In the genomic region with DNA sequence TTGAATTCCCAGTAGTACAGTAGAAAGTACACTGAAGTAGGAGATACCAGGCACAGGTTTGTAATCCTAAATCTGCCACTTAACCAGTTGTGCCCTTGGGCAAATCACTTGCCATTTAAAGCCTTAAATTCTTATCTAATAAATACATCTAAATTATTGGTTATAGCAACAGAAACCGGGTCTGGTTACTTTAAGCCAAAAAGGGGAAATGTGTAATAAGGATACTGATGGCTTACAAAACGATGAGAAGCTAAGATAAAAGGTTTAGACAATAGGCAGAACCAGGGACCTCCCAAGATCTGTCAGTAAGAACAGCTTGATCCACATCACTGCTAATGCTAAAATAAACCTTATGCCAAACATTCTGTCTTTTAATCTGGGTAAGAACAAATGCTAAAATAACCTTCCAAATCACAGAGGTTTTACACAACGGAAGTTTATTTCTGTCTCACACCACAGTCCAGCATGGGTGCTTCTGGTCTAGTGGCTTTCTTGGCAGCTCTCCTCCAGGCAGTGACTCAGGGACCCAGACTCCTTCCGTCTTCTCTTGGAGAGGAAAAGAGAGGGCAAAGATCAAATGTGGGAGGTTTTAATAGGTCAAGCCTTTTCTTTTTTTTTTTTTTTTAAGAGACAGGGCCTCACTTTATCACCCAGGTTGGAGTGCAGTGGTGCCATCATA, we compare ENCODE assay signal across 12 cellular contexts.
A peak's percentile ranks its signal among the peaks of the same experiment; 100 is the strongest.
DNase-seq lines count a peak whose midpoint lies in the region; ATAC-seq and TF ChIP-seq lines count a peak whose summit lies in the region.
"Had no signal": no experiment of that assay in that cellular context is flagged by ENCODE, and none has a peak within 500 bp of the region (broad histone marks: within the 10 kb centered on the region; RNA-seq: fewer than 3 reads in every experiment).

No MANE protein-coding gene starts in this region.

- ATAC-seq in GM21367 (IDR thresholded peaks at IDR 0.05; ENCODE audit: unreplicated experiment), result no peak
- ATAC-seq: activated CD8-positive, alpha-beta T cell treated with anti-CD3 and anti-CD28 coated beads, Interleukin-2, amount 10 ng/mL, durations not matched to agents 7 days and 5 days had no signal

- H3K4me3 ChIP-seq in GM12865 (ENCODE audit: low read depth, low read length) (no peak overlapping the region), astrocyte of the cerebellum (ENCODE audit: low read depth, low read length) (no peak overlapping the region)
- H3K4me3 ChIP-seq: vagina had no signal

- no peak for TF ChIP-seq CTCF in GM12865 (IDR thresholded peaks at IDR 0.05; ENCODE audit: insufficient read depth, low read depth, low read length, missing control alignments)
- TF ChIP-seq CTCF in astrocyte of the cerebellum (IDR thresholded peaks at IDR 0.05; ENCODE audit: low read depth, low read length, missing control alignments), result no peak

- DNase-seq in GM12865 (ENCODE audit: low read depth), result peak; percentile 24
- peak; percentile 18 for DNase-seq in NCI-H69 (lab: John Stamatoyannopoulos, UW)
- peak; percentile 11 for DNase-seq in astrocyte of the cerebellum (ENCODE audit: low read depth)
- DNase-seq in medulla oblongata (ENCODE audit: extremely low spot score), result peak; percentile 6
- no peak for DNase-seq in activated gamma-delta T cell treated with Interleukin-2 at 50 U/mL for 16 hours
- DNase-seq in cerebellar cortex (ENCODE audit: low spot score), result no peak
- no peak for DNase-seq in AG08395 (ENCODE audit: low spot score)
- DNase-seq: activated CD8-positive, alpha-beta T cell treated with anti-CD3 and anti-CD28 coated beads, Interleukin-2, amount 10 ng/mL, durations not matched to agents 7 days and 5 days; activated naive CD8-positive, alpha-beta T cell treated with anti-CD3 and anti-CD28 coated beads, Interleukin-2, amount 10 ng/mL, durations not matched to agents 7 days and 5 days; stimulated activated CD4-positive, alpha-beta T cell treated with anti-CD3 and anti-CD28 coated beads, Interleukin-12 subunit alpha, Interleukin-12 subunit beta, amount 100 ng/mL, for 4 hours had no signal

- in situ Hi-C loops in astrocyte of the cerebellum (cut with HindIII; ENCODE audit: low sequenced_read_pairs), result no loop called here

Comparison
In these comparisons a context has a peak if more than half of its experiments do, and no peak if none do; other contexts are left out.
1. DNase-seq: peak in GM12865 (single experiment), NCI-H69 (single experiment), astrocyte of the cerebellum (single experiment) and medulla oblongata (single experiment); none in activated gamma-delta T cell treated with Interleukin-2 at 50 U/mL for 16 hours (single experiment), cerebellar cortex (single experiment) and AG08395 (single experiment).